ENCODE assay signal across 19 cellular contexts in the genomic region with DNA sequence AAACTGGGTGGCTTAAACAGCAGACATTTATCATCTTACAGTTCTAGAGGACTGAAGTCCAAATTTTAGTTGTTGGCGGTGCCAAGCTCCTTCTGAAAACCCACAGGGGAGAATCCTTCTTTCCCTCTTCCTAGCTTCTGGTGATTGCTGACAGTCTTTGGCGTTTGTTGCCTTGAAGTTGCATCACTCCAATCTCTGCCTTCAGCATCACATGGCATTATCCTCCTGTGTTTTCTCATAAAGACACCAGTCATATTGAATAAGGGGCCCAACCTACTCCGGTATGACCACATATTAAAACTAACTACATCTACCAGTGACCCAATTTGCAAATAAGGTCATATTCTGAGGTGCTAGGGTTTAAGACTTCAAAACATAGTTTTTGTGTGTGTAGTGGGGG.
DNase-seq lines count a peak whose midpoint lies in the region; ATAC-seq and TF ChIP-seq lines count a peak whose summit lies in the region.
"Had no signal": no experiment of that assay in that cellular context is flagged by ENCODE, and none has a peak within 500 bp of the region (broad histone marks: within the 10 kb centered on the region; RNA-seq: fewer than 3 reads in every experiment).

No MANE protein-coding gene starts in this region.

- H4K20me1 ChIP-seq in hepatocyte (ENCODE audit: insufficient read depth, poor library complexity, severe bottlenecking): no peaks in the 10 kb centered on the region
- H4K20me1 ChIP-seq: BLaER1 had no signal

- H3K4me3 ChIP-seq in fibroblast of mammary gland (ENCODE audit: control insufficient read depth, low read depth, low read length) (no peak overlapping the region), hepatocyte (no peak overlapping the region), vagina (no peak overlapping the region)
- H3K4me3 ChIP-seq: BLaER1 had no signal

- 92% methylated on average over 3 of the region's 3 CpGs for WGBS in hepatocyte (ENCODE audit: low lambda C conversion rate, missing lambda C conversion rate)

- peak; percentile 85 for ATAC-seq in Right ventricle myocardium inferior
- no peak for ATAC-seq in GM21367 (IDR thresholded peaks at IDR 0.05; ENCODE audit: unreplicated experiment)
- ATAC-seq: CD8-positive, alpha-beta T cell; HepG2; Panc1 had no signal

- no peaks in the 10 kb centered on the region for H3K9me2 ChIP-seq in hepatocyte (replicated peaks; ENCODE audit: insufficient read depth)

- no peak overlapping the region for H3K27ac Mint-ChIP-seq in progenitor cell of endocrine pancreas
- H3K27ac Mint-ChIP-seq: CD8-positive, alpha-beta T cell; HFFc6 had no signal

- H3K27me3 ChIP-seq in hepatocyte: no peaks in the 10 kb centered on the region
- no peaks in the 10 kb centered on the region for H3K27me3 ChIP-seq in vagina
- H3K27me3 ChIP-seq: BLaER1 had no signal

- no peaks in the 10 kb centered on the region for H3K27me3 Mint-ChIP-seq in progenitor cell of endocrine pancreas

- H3K4me3 Mint-ChIP-seq in progenitor cell of endocrine pancreas (ENCODE audit: low read depth): no peak overlapping the region
- H3K4me3 Mint-ChIP-seq: CD8-positive, alpha-beta T cell; HFFc6 had no signal

- H3K9me3 ChIP-seq in hepatocyte (ENCODE audit: low read depth) (no peaks in the 10 kb centered on the region), vagina (no peaks in the 10 kb centered on the region)
- H3K9me3 ChIP-seq: BLaER1 had no signal

- intact Hi-C loops in Right ventricle myocardium inferior (cut with DNase I): no loop called here
- intact Hi-C loops in cardiac septum (cut with DNase I): no loop called here
- intact Hi-C loops in vagina (cut with DNase I): no loop called here

- H2AFZ ChIP-seq in hepatocyte: no peak overlapping the region

- TF ChIP-seq POLR2A in vagina (IDR thresholded peaks at IDR 0.05): no peak

- no peak overlapping the region for H3K4me2 ChIP-seq in hepatocyte
- H3K4me2 ChIP-seq: BLaER1, KMS-11 had no signal

- peak overlapping the region; percentile 25 for H3K27ac ChIP-seq in hepatocyte
- peak overlapping the region; percentile 60 for H3K27ac ChIP-seq in vagina
- H3K27ac ChIP-seq: 22Rv1, BLaER1, KMS-11 had no signal

- TF ChIP-seq CTCF in fibroblast of mammary gland (conservative IDR thresholded peaks at IDR 0.05; ENCODE audit: control insufficient read depth, insufficient read depth, low read depth, low read length) (no peak), hepatocyte (IDR thresholded peaks at IDR 0.05; ENCODE audit: poor library complexity) (no peak), vagina (IDR thresholded peaks at IDR 0.05) (no peak), progenitor cell of endocrine pancreas (IDR thresholded peaks at IDR 0.05; ENCODE audit: unreplicated experiment) (no peak)

- peaks cover 5% of the 10 kb centered on the region for H3K4me1 Mint-ChIP-seq in progenitor cell of endocrine pancreas (ENCODE audit: low read depth)

- DNase-seq in Right ventricle myocardium inferior (ENCODE audit: missing footprints) (no peak), cardiac septum (ENCODE audit: low spot score) (no peak), fibroblast of mammary gland (ENCODE audit: low read depth) (peak; percentile 39), hepatocyte (ENCODE audit: low spot score) (no peak), vagina (ENCODE audit: extremely low spot score in 2 of 2) (no peak), NCI-H146 (lab: John Stamatoyannopoulos, UW) (no peak), progenitor cell of endocrine pancreas (ENCODE audit: low spot score, unreplicated experiment) (no peak)
- DNase-seq: CD8-positive, alpha-beta T cell; DMS79; HFFc6; NCI-H1092; NCI-H2081 treated with DMSO at 0.1 percent for 48 hours; NCI-H524 had no signal

- H3K79me2 ChIP-seq in hepatocyte: no peaks in the 10 kb centered on the region

- H3K36me3 ChIP-seq in hepatocyte (replicated peaks; ENCODE audit: insufficient read depth, low read depth): no peaks in the 10 kb centered on the region
- no peaks in the 10 kb centered on the region for H3K36me3 ChIP-seq in vagina
- H3K36me3 ChIP-seq: BLaER1 had no signal

- H3K4me1 ChIP-seq in hepatocyte (ENCODE audit: insufficient read depth) (peaks cover 8% of the 10 kb centered on the region), vagina (peaks cover 20% of the 10 kb centered on the region)
- H3K4me1 ChIP-seq: BLaER1 had no signal

- H3K9me3 Mint-ChIP-seq in progenitor cell of endocrine pancreas (ENCODE audit: low read depth): no peaks in the 10 kb centered on the region
- H3K9me3 Mint-ChIP-seq: HFFc6 had no signal

- no peaks in the 10 kb centered on the region for H3K36me3 Mint-ChIP-seq in progenitor cell of endocrine pancreas (ENCODE audit: insufficient read depth)
- H3K36me3 Mint-ChIP-seq: CD8-positive, alpha-beta T cell had no signal
